In the genomic region with DNA sequence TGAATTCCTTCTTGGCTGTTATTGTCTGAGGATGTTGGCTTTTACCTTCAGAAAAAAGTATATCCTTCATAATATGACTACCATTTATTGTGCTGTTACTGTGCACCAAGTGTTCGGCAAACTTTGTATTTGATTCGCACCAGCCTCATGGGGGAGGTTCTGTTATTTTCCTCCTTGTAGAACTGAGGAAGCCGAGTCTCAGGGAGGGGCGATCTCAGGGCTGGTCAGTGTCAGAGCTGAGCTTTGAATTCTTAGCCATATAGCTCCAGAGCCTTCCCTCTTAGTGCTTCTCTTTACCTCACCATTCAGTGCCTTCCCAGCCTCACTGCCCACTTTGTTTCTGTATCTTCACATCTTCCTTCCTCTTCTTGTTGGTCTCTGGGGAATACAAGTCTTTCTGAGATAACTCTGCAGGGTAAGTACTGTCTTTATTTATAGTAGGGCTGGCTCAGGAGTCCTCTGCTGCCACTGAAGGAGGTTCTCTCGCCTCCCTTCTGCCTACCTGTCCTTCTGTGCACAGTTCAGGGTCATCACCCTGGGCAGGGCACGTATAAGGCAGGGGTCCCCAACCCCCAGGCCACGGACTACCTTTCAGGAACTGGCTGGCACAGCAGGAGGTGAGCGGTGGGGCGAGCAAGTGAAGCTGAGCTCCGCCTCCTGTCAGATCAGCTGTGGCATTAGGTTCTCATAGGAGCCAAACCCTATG, we compare ENCODE assay signal across 10 cellular contexts. TPM values are rescaled to one million over a fixed set of nuclear protein-coding genes. Genes with fewer than 3 reads are reported as not detected.
A peak's percentile ranks its signal among the peaks of the same experiment; 100 is the strongest.
DNase-seq lines count a peak whose midpoint lies in the region; ATAC-seq, FAIRE-seq and TF ChIP-seq lines count a peak whose summit lies in the region.
"Had no signal": no experiment of that assay in that cellular context is flagged by ENCODE, and none has a peak within 500 bp of the region (broad histone marks: within the 10 kb centered on the region; RNA-seq: fewer than 3 reads in every experiment).

No MANE protein-coding gene starts in this region.

- H3K4me1 ChIP-seq in aorta (ENCODE audit: control insufficient read depth in 1 of 2, insufficient read depth in 2 of 2, low read length in 2 of 2): no peaks in the 10 kb centered on the region

- no peak for TF ChIP-seq CTCF in natural killer cell (IDR thresholded peaks at IDR 0.05)
- no peak for TF ChIP-seq CTCF in NB4 (IDR thresholded peaks at IDR 0.05; ENCODE audit: low read depth, low read length)

- 83 to 87% methylated on average over 10 of the region's 10 CpGs for WGBS in aorta, 2 donors

- peak overlapping the region; percentile 69 to 73 for H3K27ac Mint-ChIP-seq in natural killer cell
- peak overlapping the region in 1 of 2 donors; percentile 85 for H3K27ac Mint-ChIP-seq in natural killer cell treated with Interleukin-12 subunit alpha and Interleukin-12 subunit beta and Interleukin-15 and Interleukin-18, amount 100 ng/mL, for 72 hours
- H3K27ac Mint-ChIP-seq in activated naive CD4-positive, alpha-beta T cell treated with anti-CD3 and anti-CD28 coated beads for 36 hours: no peak overlapping the region
- H3K27ac Mint-ChIP-seq: activated CD8-positive, alpha-beta memory T cell treated with anti-CD3 and anti-CD28 coated beads, Interleukin-2, amount 10 ng/mL, durations not matched to agents 7 days and 5 days had no signal

- H3K27me3 Mint-ChIP-seq in natural killer cell (ENCODE audit: low read depth in 2 of 2): no peaks in the 10 kb centered on the region
- H3K27me3 Mint-ChIP-seq in natural killer cell treated with Interleukin-12 subunit alpha and Interleukin-12 subunit beta and Interleukin-15 and Interleukin-18, amount 100 ng/mL, for 72 hours: no peaks in the 10 kb centered on the region
- no peaks in the 10 kb centered on the region for H3K27me3 Mint-ChIP-seq in activated naive CD4-positive, alpha-beta T cell treated with anti-CD3 and anti-CD28 coated beads for 36 hours (ENCODE audit: low read depth)
- H3K27me3 Mint-ChIP-seq: activated CD8-positive, alpha-beta memory T cell treated with anti-CD3 and anti-CD28 coated beads, Interleukin-2, amount 10 ng/mL, durations not matched to agents 7 days and 5 days had no signal

- peaks cover 74 to 82% of the 10 kb centered on the region in 2 donors for H3K4me1 Mint-ChIP-seq in natural killer cell
- peaks cover 47 to 49% of the 10 kb centered on the region in 2 donors for H3K4me1 Mint-ChIP-seq in natural killer cell treated with Interleukin-12 subunit alpha and Interleukin-12 subunit beta and Interleukin-15 and Interleukin-18, amount 100 ng/mL, for 72 hours (ENCODE audit: low read depth in 2 of 2)
- H3K4me1 Mint-ChIP-seq in activated naive CD4-positive, alpha-beta T cell treated with anti-CD3 and anti-CD28 coated beads for 36 hours (ENCODE audit: low read depth): peaks cover 41% of the 10 kb centered on the region

- no peaks in the 10 kb centered on the region for H3K9me3 Mint-ChIP-seq in natural killer cell
- no peaks in the 10 kb centered on the region for H3K9me3 Mint-ChIP-seq in natural killer cell treated with Interleukin-12 subunit alpha and Interleukin-12 subunit beta and Interleukin-15 and Interleukin-18, amount 100 ng/mL, for 72 hours
- no peaks in the 10 kb centered on the region for H3K9me3 Mint-ChIP-seq in activated naive CD4-positive, alpha-beta T cell treated with anti-CD3 and anti-CD28 coated beads for 36 hours

- CTCF ChIA-PET in activated naive CD4-positive, alpha-beta T cell treated with anti-CD3 and anti-CD28 coated beads for 36 hours (lab: Charles Lee): interaction anchor here (1.6 kb wide), 1 partner anchor 166 kb away, joined by 6 read pairs; no protein-coding TSS in a partner anchor

- H3K27ac ChIP-seq in aorta (ENCODE audit: low read depth in 1 of 2, low read length in 2 of 2): no peak overlapping the region

- no peaks in the 10 kb centered on the region for H3K36me3 ChIP-seq in aorta (ENCODE audit: control insufficient read depth in 1 of 2, insufficient read depth in 2 of 2, low read length in 1 of 2)
- H3K36me3 ChIP-seq: heart right ventricle had no signal

- no peaks in the 10 kb centered on the region for H3K36me3 Mint-ChIP-seq in natural killer cell
- H3K36me3 Mint-ChIP-seq in natural killer cell treated with Interleukin-12 subunit alpha and Interleukin-12 subunit beta and Interleukin-15 and Interleukin-18, amount 100 ng/mL, for 72 hours: no peaks in the 10 kb centered on the region
- H3K36me3 Mint-ChIP-seq in activated naive CD4-positive, alpha-beta T cell treated with anti-CD3 and anti-CD28 coated beads for 36 hours (ENCODE audit: low read depth): peaks cover 1% of the 10 kb centered on the region
- H3K36me3 Mint-ChIP-seq: activated CD8-positive, alpha-beta memory T cell treated with anti-CD3 and anti-CD28 coated beads, Interleukin-2, amount 10 ng/mL, durations not matched to agents 7 days and 5 days had no signal

- ATAC-seq in natural killer cell: no peak
- no peak for ATAC-seq in natural killer cell treated with Interleukin-12 subunit alpha and Interleukin-12 subunit beta and Interleukin-15 and Interleukin-18, amount 100 ng/mL, for 72 hours
- peak; percentile 58 for ATAC-seq in HG02798 (IDR thresholded peaks at IDR 0.05; ENCODE audit: poor library complexity, unreplicated experiment)
- no peak for ATAC-seq in aorta (ENCODE audit: low FRiP score)
- ATAC-seq: activated CD8-positive, alpha-beta memory T cell treated with anti-CD3 and anti-CD28 coated beads, Interleukin-2, amount 10 ng/mL, durations not matched to agents 7 days and 5 days had no signal

- FAIRE-seq in urothelium cell line (lab: Jason Lieb, UNC): no peak

- intact Hi-C loops in natural killer cell (cut with micrococcal nuclease): loop anchor here (5.0 kb wide), 1 partner anchor 42 kb away; no protein-coding TSS in a partner anchor
- intact Hi-C loops in activated naive CD4-positive, alpha-beta T cell treated with anti-CD3 and anti-CD28 coated beads for 36 hours (cut with micrococcal nuclease): no loop called here
- intact Hi-C loops in aorta (cut with DNase I): no loop called here

- DNase-seq in natural killer cell: no peak
- DNase-seq in natural killer cell treated with Interleukin-12 subunit alpha and Interleukin-12 subunit beta and Interleukin-15 and Interleukin-18, amount 100 ng/mL, for 72 hours (ENCODE audit: low spot score): no peak
- peak; percentile 68 for DNase-seq in NB4 (ENCODE audit: low read depth)
- no peak for DNase-seq in H4 (ENCODE audit: low spot score)
- DNase-seq in activated naive CD4-positive, alpha-beta T cell treated with anti-CD3 and anti-CD28 coated beads for 36 hours: no peak
- DNase-seq in urothelium cell line (ENCODE audit: low spot score): no peak
- DNase-seq in aorta: no peak
- DNase-seq: activated CD8-positive, alpha-beta memory T cell treated with anti-CD3 and anti-CD28 coated beads, Interleukin-2, amount 10 ng/mL, durations not matched to agents 7 days and 5 days; heart right ventricle had no signal

- no peak overlapping the region for H3K4me3 ChIP-seq in NB4 (ENCODE audit: low read depth, low read length)
- H3K4me3 ChIP-seq in aorta (ENCODE audit: low read length in 2 of 2): no peak overlapping the region

- H3K9me3 ChIP-seq in aorta (ENCODE audit: control insufficient read depth, low read length): no peaks in the 10 kb centered on the region
- H3K9me3 ChIP-seq: heart right ventricle had no signal

- H3K4me3 Mint-ChIP-seq in natural killer cell: peak overlapping the region; percentile 17
- no peak overlapping the region for H3K4me3 Mint-ChIP-seq in natural killer cell treated with Interleukin-12 subunit alpha and Interleukin-12 subunit beta and Interleukin-15 and Interleukin-18, amount 100 ng/mL, for 72 hours
- H3K4me3 Mint-ChIP-seq in activated naive CD4-positive, alpha-beta T cell treated with anti-CD3 and anti-CD28 coated beads for 36 hours: no peak overlapping the region
- H3K4me3 Mint-ChIP-seq: activated CD8-positive, alpha-beta memory T cell treated with anti-CD3 and anti-CD28 coated beads, Interleukin-2, amount 10 ng/mL, durations not matched to agents 7 days and 5 days had no signal

- no peak for TF ChIP-seq POLR2A in NB4 (IDR thresholded peaks at IDR 0.05; ENCODE audit: extremely low read depth, insufficient read length)

- no peaks in the 10 kb centered on the region for H3K27me3 ChIP-seq in aorta (ENCODE audit: control insufficient read depth in 1 of 2, insufficient read depth in 2 of 2, low read length in 1 of 2)
- H3K27me3 ChIP-seq: heart right ventricle had no signal

RNA-seq across cellular contexts. Expression of a gene that starts 48.4 kb away (rescaled TPM):
- total RNA-seq in natural killer cell (10 to 100 TPM; 77.0 to 92.6 (median 77.6) TPM), aorta (10 to 100 TPM; 42.9 to 44.2 TPM)
- total RNA-seq in natural killer cell treated with Interleukin-12 subunit alpha and Interleukin-12 subunit beta and Interleukin-15 and Interleukin-18, amount 100 ng/mL, for 72 hours: 10 to 100 TPM; 32.2 to 44.1 TPM
- total RNA-seq in H4 (2014; rRNA removed; shearing (Covaris generic)): 22.8 and 33.2 TPM in 2 replicates
- total RNA-seq in activated naive CD4-positive, alpha-beta T cell treated with anti-CD3 and anti-CD28 coated beads for 36 hours: 10 to 100 TPM; 41.2 to 42.8 TPM
- 10 to 100 TPM in 1 of 2 donors, 1 to 10 TPM in 1; 9.1 to 10.4 TPM for polyA plus RNA-seq in aorta
